In genomic region chr12:113328368-113328889, GRCh38 we compare ENCODE assay signal across 1 cellular context.
TF ChIP-seq lines count a peak whose summit lies in the region.

No MANE protein-coding gene starts in this region.

TF ChIP-seq in K562, 482 proteins besides CTCF, POLR2A, EP300 and RAD21:
- TF ChIP-seq ZFP91 (CRISPR knock-in tag; IDR thresholded peaks at IDR 0.05): no peak
- TF ChIP-seq SMAD1 (IDR thresholded peaks at IDR 0.05; ENCODE audit: low read depth, low read length, partially characterized antibody): no peak
- TF ChIP-seq NFIC (IDR thresholded peaks at IDR 0.05): peak; percentile 78
- TF ChIP-seq ZFPM2 (CRISPR knock-in tag; IDR thresholded peaks at IDR 0.05): no peak
- TF ChIP-seq MEF2A (IDR thresholded peaks at IDR 0.05; ENCODE audit: control insufficient read depth, low read depth, low read length): no peak
- no peak for TF ChIP-seq YY1 (IDR thresholded peaks at IDR 0.05; ENCODE audit: borderline replicate concordance in 1 of 3, control insufficient read depth in 1 of 3, extremely low read depth in 1 of 3, insufficient read depth in 3 of 3, insufficient read length in 1 of 3, insufficient replicate concordance in 2 of 3, low read depth in 1 of 3, low read length in 2 of 3)
- TF ChIP-seq E2F1 (CRISPR knock-in tag; IDR thresholded peaks at IDR 0.05): no peak
- TF ChIP-seq RBM25 (IDR thresholded peaks at IDR 0.05; ENCODE audit: low read depth, low read length, severe bottlenecking): peak; percentile 29
- no peak for TF ChIP-seq ATF7 (IDR thresholded peaks at IDR 0.05)
- no peak for TF ChIP-seq KDM2B (CRISPR knock-in tag; IDR thresholded peaks at IDR 0.05)
- no peak for TF ChIP-seq FOSL1 (tag; conservative IDR thresholded peaks at IDR 0.05)
- TF ChIP-seq ZFP36 (IDR thresholded peaks at IDR 0.05; ENCODE audit: low read depth, low read length, partially characterized antibody): peak; percentile 97
- TF ChIP-seq ZNF436 (CRISPR knock-in tag; IDR thresholded peaks at IDR 0.05): 0 out of 2 replicates have a peak, but pooled peaks have one; percentile 24
- TF ChIP-seq HCFC1 (IDR thresholded peaks at IDR 0.05; ENCODE audit: low read depth, low read length): no peak
